15 cellular contexts compared by ENCODE assay signal in genomic region chr7:157976406-157976805, GRCh38.
DNase-seq lines count a peak whose midpoint lies in the region; ATAC-seq and TF ChIP-seq lines count a peak whose summit lies in the region.
"Had no signal": no experiment of that assay in that cellular context is flagged by ENCODE, and none has a peak within 500 bp of the region (broad histone marks: within the 10 kb centered on the region; RNA-seq: fewer than 3 reads in every experiment).

No MANE protein-coding gene starts in this region.

- no peak overlapping the region for H2BK120ac ChIP-seq in neuronal stem cell (ENCODE audit: low read depth, low read length)

- no peak overlapping the region for H3K4me2 ChIP-seq in neuronal stem cell (ENCODE audit: insufficient read depth, low read length, poor library complexity, severe bottlenecking)

- peak overlapping the region; percentile 83 for H3K18ac ChIP-seq in neuronal stem cell (ENCODE audit: low read length)

- no peaks in the 10 kb centered on the region for H3K36me3 ChIP-seq in RWPE2 (ENCODE audit: low read depth)
- no peaks in the 10 kb centered on the region for H3K36me3 ChIP-seq in neuronal stem cell (replicated peaks in 1 of 2; ENCODE audit: control insufficient read depth in 2 of 2, insufficient read depth in 2 of 2, low read length in 2 of 2)
- no peaks in the 10 kb centered on the region for H3K36me3 ChIP-seq in spleen

- no peaks in the 10 kb centered on the region for H3K27me3 ChIP-seq in RWPE2 (ENCODE audit: insufficient read depth, poor library complexity, severe bottlenecking)
- H3K27me3 ChIP-seq in neuronal stem cell (ENCODE audit: control insufficient read depth in 3 of 3, insufficient read depth in 3 of 3, low read depth in 1 of 3, low read length in 3 of 3): no peaks in the 10 kb centered on the region
- H3K27me3 ChIP-seq in spleen (replicated peaks in 1 of 7): peaks cover 0 to 13% (median 0%) of the 10 kb centered on the region in 7 donors

- no peak overlapping the region for H4K8ac ChIP-seq in neuronal stem cell (ENCODE audit: low read depth, low read length)

- no peak overlapping the region for H3K14ac ChIP-seq in neuronal stem cell (ENCODE audit: low read length)

- DNase-seq in RWPE2 (ENCODE audit: low spot score) (peak; percentile 27), coronary artery (ENCODE audit: low spot score) (peak; percentile 3), neuronal stem cell (ENCODE audit: low spot score) (no peak), spleen (peak; percentile 34), GOT3 (lab: John Stamatoyannopoulos, UW) (no peak), G401 (ENCODE audit: low spot score) (no peak)
- DNase-seq: C1 segment of cervical spinal cord, Calu3, COR-L47, DND-41, GDM1, H7, HCEC 1CT had no signal

- TF ChIP-seq CTCF in RWPE2 (IDR thresholded peaks at IDR 0.05; ENCODE audit: poor library complexity, severe bottlenecking) (no peak), coronary artery (IDR thresholded peaks at IDR 0.05) (no peak), spleen (IDR thresholded peaks at IDR 0.05 in 8 of 11, conservative IDR thresholded peaks at IDR 0.05 in 3 of 11) (no peak)

- WGBS in neuronal stem cell (ENCODE audit: extremely low coverage in 2 of 2, insufficient read length in 2 of 2, insufficient replicate concordance in 1 of 2), 2 donors: no CpG with 5 or more reads among the region's 10 CpGs
- WGBS in spleen, 5 donors: 94 to 97% (median 96%) methylated on average over 10 of the region's 10 CpGs

- H3K4me1 ChIP-seq in RWPE2 (ENCODE audit: insufficient read depth, poor library complexity, severe bottlenecking) (no peaks in the 10 kb centered on the region), neuronal stem cell (ENCODE audit: control insufficient read depth in 2 of 2, insufficient read depth in 1 of 2, low read depth in 1 of 2, low read length in 2 of 2) (no peaks in the 10 kb centered on the region), spleen (no peaks in the 10 kb centered on the region)

- no peak overlapping the region for H2AK5ac ChIP-seq in neuronal stem cell (ENCODE audit: low read depth, low read length)

- in situ Hi-C loops in G401 (cut with HindIII; ENCODE audit: low sequenced_read_pairs): no loop called here

- no peak overlapping the region for H3K23ac ChIP-seq in neuronal stem cell (ENCODE audit: low read depth, low read length, poor library complexity)

- H3K9me3 ChIP-seq in RWPE2 (ENCODE audit: severe bottlenecking): peaks cover 5% of the 10 kb centered on the region
- H3K9me3 ChIP-seq in neuronal stem cell (replicated peaks in 1 of 2; ENCODE audit: control insufficient read depth in 2 of 2, insufficient read depth in 1 of 2, low read depth in 1 of 2, low read length in 2 of 2): peaks cover 3 to 17% of the 10 kb centered on the region in 2 donors
- H3K9me3 ChIP-seq in spleen: peaks cover 0 to 47% (median 35%) of the 10 kb centered on the region in 8 donors

- no peak for ATAC-seq in RWPE2 (ENCODE audit: low read depth)
- no peak for ATAC-seq in GM18520 (IDR thresholded peaks at IDR 0.05; ENCODE audit: unreplicated experiment)
- ATAC-seq: GM12878 had no signal

- no peak overlapping the region for H4K91ac ChIP-seq in neuronal stem cell (ENCODE audit: low read depth, low read length, poor library complexity)

- H2BK15ac ChIP-seq in neuronal stem cell (ENCODE audit: low read length): no peak overlapping the region

- H3K79me1 ChIP-seq in neuronal stem cell (ENCODE audit: low read depth, low read length): no peaks in the 10 kb centered on the region

- intact Hi-C loops in spleen (cut with DNase I; ENCODE audit: low total_unique reads): no loop called here

- no peak overlapping the region for H2AFZ ChIP-seq in neuronal stem cell (ENCODE audit: low read length)

- H3K4me3 ChIP-seq in RWPE2 (ENCODE audit: severe bottlenecking): no peak overlapping the region
- H3K4me3 ChIP-seq in coronary artery: no peak overlapping the region
- no peak overlapping the region for H3K4me3 ChIP-seq in neuronal stem cell (ENCODE audit: low read length in 2 of 2)
- no peak overlapping the region for H3K4me3 ChIP-seq in spleen
- H3K4me3 ChIP-seq: GM12878 had no signal

- H3K4ac ChIP-seq in neuronal stem cell (ENCODE audit: low read length): no peak overlapping the region

- H2BK12ac ChIP-seq in neuronal stem cell (ENCODE audit: low read length): peak overlapping the region; percentile 30

- H2BK5ac ChIP-seq in neuronal stem cell (ENCODE audit: low read length): no peak overlapping the region

- no peak overlapping the region for H3K27ac ChIP-seq in RWPE2 (ENCODE audit: poor library complexity, severe bottlenecking)
- H3K27ac ChIP-seq in coronary artery: no peak overlapping the region
- H3K27ac ChIP-seq in neuronal stem cell (replicated peaks; ENCODE audit: low read length): no peak overlapping the region
- H3K27ac ChIP-seq in spleen: no peak overlapping the region

- H3K9ac ChIP-seq in neuronal stem cell (ENCODE audit: low read depth, low read length, poor library complexity): no peak overlapping the region

- TF ChIP-seq POLR2A in spleen (IDR thresholded peaks at IDR 0.05): no peak

Comparison
In these comparisons a context has a peak if more than half of its experiments do, and no peak if none do; other contexts are left out.
1. DNase-seq: peak in RWPE2 (single experiment), coronary artery (single experiment) and spleen (single experiment); none in neuronal stem cell (single experiment), GOT3 (single experiment) and G401 (single experiment).